1 cellular context compared by ENCODE assay signal in the genomic region with DNA sequence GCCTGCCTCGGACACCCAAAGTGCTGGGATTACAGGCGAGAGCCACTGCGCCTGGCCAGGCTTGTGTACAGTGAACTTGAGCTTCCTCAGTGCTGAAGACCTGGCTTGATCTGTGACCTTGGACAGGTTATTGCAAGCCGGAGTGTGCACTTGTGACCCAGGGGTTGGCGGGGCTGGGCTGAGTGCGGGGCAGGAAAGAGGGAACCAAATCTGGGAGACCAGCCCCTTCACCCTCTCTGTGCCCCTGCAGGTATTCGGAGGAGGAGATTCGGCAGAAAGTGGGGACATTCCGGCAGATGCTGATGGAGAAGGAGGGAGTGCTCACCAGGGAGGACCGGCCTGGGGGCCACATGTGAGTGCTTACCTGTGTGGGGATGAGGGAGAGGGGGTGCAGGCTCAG.
TF ChIP-seq lines count a peak whose summit lies in the region.

No MANE protein-coding gene starts in this region.

TF ChIP-seq in HepG2, 621 proteins besides CTCF, POLR2A, EP300 and RAD21 (continued from another document and continues in another):
- TF ChIP-seq, protein P1, sequence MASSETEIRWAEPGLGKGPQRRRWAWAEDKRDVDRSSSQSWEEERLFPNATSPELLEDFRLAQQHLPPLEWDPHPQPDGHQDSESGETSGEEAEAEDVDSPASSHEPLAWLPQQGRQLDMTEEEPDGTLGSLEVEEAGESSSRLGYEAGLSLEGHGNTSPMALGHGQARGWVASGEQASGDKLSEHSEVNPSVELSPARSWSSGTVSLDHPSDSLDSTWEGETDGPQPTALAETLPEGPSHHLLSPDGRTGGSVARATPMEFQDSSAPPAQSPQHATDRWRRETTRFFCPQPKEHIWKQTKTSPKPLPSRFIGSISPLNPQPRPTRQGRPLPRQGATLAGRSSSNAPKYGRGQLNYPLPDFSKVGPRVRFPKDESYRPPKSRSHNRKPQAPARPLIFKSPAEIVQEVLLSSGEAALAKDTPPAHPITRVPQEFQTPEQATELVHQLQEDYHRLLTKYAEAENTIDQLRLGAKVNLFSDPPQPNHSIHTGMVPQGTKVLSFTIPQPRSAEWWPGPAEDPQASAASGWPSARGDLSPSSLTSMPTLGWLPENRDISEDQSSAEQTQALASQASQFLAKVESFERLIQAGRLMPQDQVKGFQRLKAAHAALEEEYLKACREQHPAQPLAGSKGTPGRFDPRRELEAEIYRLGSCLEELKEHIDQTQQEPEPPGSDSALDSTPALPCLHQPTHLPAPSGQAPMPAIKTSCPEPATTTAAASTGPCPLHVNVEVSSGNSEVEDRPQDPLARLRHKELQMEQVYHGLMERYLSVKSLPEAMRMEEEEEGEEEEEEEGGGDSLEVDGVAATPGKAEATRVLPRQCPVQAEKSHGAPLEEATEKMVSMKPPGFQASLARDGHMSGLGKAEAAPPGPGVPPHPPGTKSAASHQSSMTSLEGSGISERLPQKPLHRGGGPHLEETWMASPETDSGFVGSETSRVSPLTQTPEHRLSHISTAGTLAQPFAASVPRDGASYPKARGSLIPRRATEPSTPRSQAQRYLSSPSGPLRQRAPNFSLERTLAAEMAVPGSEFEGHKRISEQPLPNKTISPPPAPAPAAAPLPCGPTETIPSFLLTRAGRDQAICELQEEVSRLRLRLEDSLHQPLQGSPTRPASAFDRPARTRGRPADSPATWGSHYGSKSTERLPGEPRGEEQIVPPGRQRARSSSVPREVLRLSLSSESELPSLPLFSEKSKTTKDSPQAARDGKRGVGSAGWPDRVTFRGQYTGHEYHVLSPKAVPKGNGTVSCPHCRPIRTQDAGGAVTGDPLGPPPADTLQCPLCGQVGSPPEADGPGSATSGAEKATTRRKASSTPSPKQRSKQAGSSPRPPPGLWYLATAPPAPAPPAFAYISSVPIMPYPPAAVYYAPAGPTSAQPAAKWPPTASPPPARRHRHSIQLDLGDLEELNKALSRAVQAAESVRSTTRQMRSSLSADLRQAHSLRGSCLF (CRISPR knock-in tag; IDR thresholded peaks at IDR 0.05; ENCODE audit: borderline replicate concordance), result no peak
- TF ChIP-seq HNRNPL (IDR thresholded peaks at IDR 0.05; ENCODE audit: low read depth, low read length) (no peak), SRY (CRISPR knock-in tag; IDR thresholded peaks at IDR 0.05) (no peak), ATF4 (CRISPR knock-in tag; IDR thresholded peaks at IDR 0.05) (0 out of 4 replicates have a peak, but pooled peaks of 1 of the 2 experiments have one; percentile 36), NR2F1 (CRISPR knock-in tag; IDR thresholded peaks at IDR 0.05) (peak in 1 of 2 experiments; percentile 82; a peak in 1 of 4 replicates), MED8 (CRISPR knock-in tag; IDR thresholded peaks at IDR 0.05; ENCODE audit: insufficient replicate concordance) (no peak), GLMP (CRISPR knock-in tag; IDR thresholded peaks at IDR 0.05; ENCODE audit: borderline replicate concordance) (no peak), ARNT (IDR thresholded peaks at IDR 0.05) (no peak), DNMT3B (CRISPR knock-in tag; conservative IDR thresholded peaks at IDR 0.05) (no peak), ZNF253 (CRISPR knock-in tag; IDR thresholded peaks at IDR 0.05; ENCODE audit: borderline replicate concordance) (no peak), MEIS1 (CRISPR knock-in tag; IDR thresholded peaks at IDR 0.05; ENCODE audit: borderline replicate concordance) (no peak), ZNF788 (CRISPR knock-in tag; IDR thresholded peaks at IDR 0.05; ENCODE audit: borderline replicate concordance) (peak; percentile 30; the same call in 1 of the 2 replicates), FUBP1 (CRISPR knock-in tag; IDR thresholded peaks at IDR 0.05; ENCODE audit: borderline replicate concordance) (no peak), ZNF768 (CRISPR knock-in tag; IDR thresholded peaks at IDR 0.05) (peak; percentile 90), CREBL2 (CRISPR knock-in tag; IDR thresholded peaks at IDR 0.05; ENCODE audit: borderline replicate concordance) (no peak), ZNF773 (CRISPR knock-in tag; IDR thresholded peaks at IDR 0.05; ENCODE audit: borderline replicate concordance) (no peak), MTA1 (CRISPR knock-in tag; IDR thresholded peaks at IDR 0.05; ENCODE audit: borderline replicate concordance) (peak; percentile 84; the same call in 1 of the 2 replicates), ZNF101 (CRISPR knock-in tag; IDR thresholded peaks at IDR 0.05; ENCODE audit: borderline replicate concordance, low read depth) (no peak), ZNF382 (CRISPR knock-in tag; IDR thresholded peaks at IDR 0.05; ENCODE audit: borderline replicate concordance) (no peak), ZFYVE20 (CRISPR knock-in tag; IDR thresholded peaks at IDR 0.05; ENCODE audit: borderline replicate concordance, low read depth) (no peak), NR2F6 (IDR thresholded peaks at IDR 0.05) (peak; percentile 70), NR2F6 (CRISPR knock-in tag; IDR thresholded peaks at IDR 0.05) (peak; percentile 93), NFIC (IDR thresholded peaks at IDR 0.05; ENCODE audit: low read length) (no peak), ZNF574 (CRISPR knock-in tag; IDR thresholded peaks at IDR 0.05) (peak; percentile 66; the same call in 1 of the 2 replicates), ZNF17 (CRISPR knock-in tag; IDR thresholded peaks at IDR 0.05) (no peak), ZSCAN22 (CRISPR knock-in tag; IDR thresholded peaks at IDR 0.05) (no peak), TCF7 (IDR thresholded peaks at IDR 0.05; ENCODE audit: low read depth) (peak; percentile 29; the same call in 1 of the 2 replicates), SP5 (CRISPR knock-in tag; IDR thresholded peaks at IDR 0.05; ENCODE audit: borderline replicate concordance, low read depth) (no peak), GTF2F1 (IDR thresholded peaks at IDR 0.05; ENCODE audit: low read length) (no peak), CAMTA2 (CRISPR knock-in tag; IDR thresholded peaks at IDR 0.05; ENCODE audit: borderline replicate concordance) (no peak), IRF9 (CRISPR knock-in tag; IDR thresholded peaks at IDR 0.05; ENCODE audit: borderline replicate concordance) (0 out of 2 replicates have a peak, but pooled peaks have one; percentile 25), TBP (CRISPR knock-in tag; IDR thresholded peaks at IDR 0.05) (no peak), ZNF350 (CRISPR knock-in tag; IDR thresholded peaks at IDR 0.05; ENCODE audit: borderline replicate concordance, low read depth) (peak; percentile 40; the same call in 1 of the 2 replicates), ZNF547 (CRISPR knock-in tag; IDR thresholded peaks at IDR 0.05) (no peak), KLF15 (CRISPR knock-in tag; IDR thresholded peaks at IDR 0.05; ENCODE audit: borderline replicate concordance) (no peak), ZNF337 (CRISPR knock-in tag; IDR thresholded peaks at IDR 0.05; ENCODE audit: borderline replicate concordance, low read depth) (no peak), ZNF34 (CRISPR knock-in tag; IDR thresholded peaks at IDR 0.05; ENCODE audit: borderline replicate concordance) (no peak), ZMAT3 (CRISPR knock-in tag; conservative IDR thresholded peaks at IDR 0.05) (no peak)
- TF ChIP-seq, protein P2, sequence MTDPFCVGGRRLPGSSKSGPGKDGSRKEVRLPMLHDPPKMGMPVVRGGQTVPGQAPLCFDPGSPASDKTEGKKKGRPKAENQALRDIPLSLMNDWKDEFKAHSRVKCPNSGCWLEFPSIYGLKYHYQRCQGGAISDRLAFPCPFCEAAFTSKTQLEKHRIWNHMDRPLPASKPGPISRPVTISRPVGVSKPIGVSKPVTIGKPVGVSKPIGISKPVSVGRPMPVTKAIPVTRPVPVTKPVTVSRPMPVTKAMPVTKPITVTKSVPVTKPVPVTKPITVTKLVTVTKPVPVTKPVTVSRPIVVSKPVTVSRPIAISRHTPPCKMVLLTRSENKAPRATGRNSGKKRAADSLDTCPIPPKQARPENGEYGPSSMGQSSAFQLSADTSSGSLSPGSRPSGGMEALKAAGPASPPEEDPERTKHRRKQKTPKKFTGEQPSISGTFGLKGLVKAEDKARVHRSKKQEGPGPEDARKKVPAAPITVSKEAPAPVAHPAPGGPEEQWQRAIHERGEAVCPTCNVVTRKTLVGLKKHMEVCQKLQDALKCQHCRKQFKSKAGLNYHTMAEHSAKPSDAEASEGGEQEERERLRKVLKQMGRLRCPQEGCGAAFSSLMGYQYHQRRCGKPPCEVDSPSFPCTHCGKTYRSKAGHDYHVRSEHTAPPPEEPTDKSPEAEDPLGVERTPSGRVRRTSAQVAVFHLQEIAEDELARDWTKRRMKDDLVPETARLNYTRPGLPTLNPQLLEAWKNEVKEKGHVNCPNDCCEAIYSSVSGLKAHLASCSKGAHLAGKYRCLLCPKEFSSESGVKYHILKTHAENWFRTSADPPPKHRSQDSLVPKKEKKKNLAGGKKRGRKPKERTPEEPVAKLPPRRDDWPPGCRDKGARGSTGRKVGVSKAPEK (CRISPR knock-in tag; IDR thresholded peaks at IDR 0.05; ENCODE audit: borderline replicate concordance), result no peak
